26 cellular contexts compared by ENCODE assay signal in the genomic region with DNA sequence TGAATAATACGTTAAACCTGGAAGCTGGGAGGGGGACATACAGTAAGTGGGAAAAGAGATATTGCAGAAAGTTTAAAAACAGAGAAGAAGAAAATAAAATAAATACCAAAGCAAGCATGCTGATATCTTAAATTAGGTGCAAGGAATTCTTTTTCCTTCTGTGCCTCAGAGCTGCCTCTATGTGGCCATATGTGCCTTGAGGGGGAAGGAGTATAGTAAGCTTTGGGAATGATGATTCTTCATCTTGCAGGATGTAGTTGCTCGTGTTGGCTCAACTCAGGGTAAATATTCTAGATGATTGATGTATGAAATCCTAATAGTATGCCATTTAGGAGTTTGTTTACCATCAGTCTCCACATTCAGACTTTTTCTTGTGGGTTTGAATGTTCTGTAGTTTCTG.
"Had no signal": no experiment of that assay in that cellular context is flagged by ENCODE, and none has a peak within 500 bp of the region (broad histone marks: within the 10 kb centered on the region; RNA-seq: fewer than 3 reads in every experiment).

No MANE protein-coding gene starts in this region.

- H3K4me3 ChIP-seq: stomach, suprapubic skin, testis, thoracic aorta, thyroid gland, tibial artery, tibial nerve, transverse colon, upper lobe of left lung, upper lobe of right lung, uterus, vagina had no signal

- H3K27ac ChIP-seq: stomach, suprapubic skin, testis, thoracic aorta, thyroid gland, transverse colon, upper lobe of left lung, upper lobe of right lung, uterus, vagina had no signal

- H3K27me3 ChIP-seq: stomach, suprapubic skin, testis, thyroid gland, tibial artery, tibial nerve, transverse colon, upper lobe of left lung, upper lobe of right lung, uterus, vagina had no signal

- ATAC-seq: stimulated activated effector memory CD8-positive, alpha-beta T cell treated with anti-CD3 and anti-CD28 coated beads, Interleukin-12 subunit alpha, Interleukin-12 subunit beta, amount 100 ng/mL, for 72 hours; stimulated activated memory B cell treated with anti-CD40 and anti-IgM and Interleukin-4, amounts not matched to agents 10 μg/mL and 1 μg/mL and 100 μg/mL, for 72 hours; stimulated activated naive B cell treated with anti-CD40 and anti-IgM and Interleukin-4, amounts not matched to agents 10 μg/mL and 1 μg/mL and 100 μg/mL, for 72 hours; stimulated activated naive CD8-positive, alpha-beta T cell treated with anti-CD3 and anti-CD28 coated beads, Interleukin-15, amount 100 ng/mL, for 72 hours; stimulated activated naive CD8-positive, alpha-beta T cell treated with anti-CD3 and anti-CD28 coated beads, Interleukin-15, Interleukin-2, amounts not matched to agents 100 U/mL and 50 U/mL, for 24 hours; upper lobe of right lung had no signal

- H3K9me3 ChIP-seq: suprapubic skin, testis, thyroid gland, upper lobe of left lung, upper lobe of right lung, uterus, vagina had no signal

- H3K36me3 ChIP-seq: stomach, suprapubic skin, thoracic aorta, thyroid gland, tibial artery, tibial nerve, transverse colon, upper lobe of left lung, upper lobe of right lung, uterus, vagina had no signal

- H3K4me1 ChIP-seq: suprapubic skin, testis, transverse colon, upper lobe of left lung, upper lobe of right lung, uterus had no signal

- DNase-seq: stimulated activated CD4-positive, alpha-beta T cell treated with anti-CD3 and anti-CD28 coated beads, Interleukin-2, amount 100 ng/mL, for 48 hours; stimulated activated CD4-positive, alpha-beta T cell treated with anti-CD3 and anti-CD28 coated beads, Interleukin-4, amount 100 ng/mL, for 1 hour; stimulated activated CD4-positive, alpha-beta T cell treated with anti-CD3 and anti-CD28 coated beads, Interleukin-4, amount 100 ng/mL, for 24 hours; stimulated activated CD4-positive, alpha-beta T cell treated with anti-CD3 and anti-CD28 coated beads, Interleukin-4, amount 100 ng/mL, for 4 hours; stimulated activated CD8-positive, alpha-beta memory T cell treated with anti-CD3 and anti-CD28 coated beads, Interleukin-4, amount 100 ng/mL, for 48 hours; stimulated activated naive B cell treated with anti-CD40 and anti-IgM and Interleukin-4, amounts not matched to agents 10 μg/mL and 1 μg/mL and 100 μg/mL, for 72 hours; stimulated activated naive CD4-positive, alpha-beta T cell; stimulated activated naive CD4-positive, alpha-beta T cell treated with Interleukin-2 at 50 U/mL for 16 hours; stimulated activated naive CD8-positive, alpha-beta T cell treated with anti-CD3 and anti-CD28 coated beads, Interleukin-15, amount 100 ng/mL, for 72 hours; stimulated activated naive CD8-positive, alpha-beta T cell treated with anti-CD3 and anti-CD28 coated beads, Interleukin-15, Interleukin-2, amounts not matched to agents 100 U/mL and 50 U/mL, for 24 hours; stomach; substantia nigra; testis; thyroid gland; tibial artery; transverse colon; trophoblast cell; upper lobe of left lung; upper lobe of right lung; uterus had no signal
